18 cellular contexts compared by ENCODE assay signal in the genomic region with DNA sequence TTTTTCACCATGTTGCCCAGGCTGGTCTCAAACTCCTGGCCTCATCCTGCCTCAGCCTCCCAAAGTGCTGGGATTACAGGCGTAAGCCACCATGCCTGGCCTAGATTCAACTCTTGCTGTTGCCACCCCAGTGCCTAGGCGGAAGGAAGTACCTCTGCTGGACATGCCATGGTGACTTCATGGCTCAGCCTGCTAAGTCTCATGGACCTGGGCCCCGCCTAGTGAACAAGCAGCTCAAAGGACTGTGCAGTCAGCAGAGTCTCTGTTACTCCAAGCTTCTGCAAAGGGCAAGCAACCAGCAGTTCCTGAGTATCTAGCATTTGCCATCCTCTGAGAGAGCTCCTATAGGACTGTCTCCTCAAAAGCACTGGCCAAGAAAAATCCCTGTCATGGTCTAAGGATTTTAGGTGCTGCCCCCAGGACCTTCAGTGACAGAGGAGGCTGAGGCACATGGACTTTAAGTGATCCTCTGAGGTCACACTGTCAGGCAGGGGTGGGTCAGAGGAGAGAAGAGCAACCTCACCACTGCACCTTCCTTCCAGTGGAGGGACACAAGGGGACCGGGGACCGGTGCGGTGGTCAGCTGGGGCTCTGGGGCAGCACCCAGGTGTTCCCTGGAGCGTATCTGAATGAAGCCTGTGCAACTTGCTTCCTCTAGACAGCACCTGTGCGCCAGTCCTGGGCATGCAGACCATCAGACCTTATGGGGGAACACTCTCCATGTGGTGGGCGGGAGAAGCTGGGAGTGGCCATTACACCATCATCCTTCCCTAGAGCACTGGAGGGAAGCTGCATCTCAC.
"Had no signal": no experiment of that assay in that cellular context is flagged by ENCODE, and none has a peak within 500 bp of the region (broad histone marks: within the 10 kb centered on the region; RNA-seq: fewer than 3 reads in every experiment).

No MANE protein-coding gene starts in this region.

- DNase-seq: activated CD4-positive, alpha-beta T cell treated with anti-CD3 and anti-CD28 coated beads, Interleukin-2, amount 10 ng/mL, durations not matched to agents 7 days and 5 days; activated CD8-positive, alpha-beta memory T cell treated with anti-CD3 and anti-CD28 coated beads for 24 hours; activated naive CD4-positive, alpha-beta T cell treated with Interleukin-2 at 50 U/mL for 16 hours; esophagus squamous epithelium; foreskin fibroblast; glutamatergic neuron; hypothalamus; kidney glomerular epithelial cell; ovary; sigmoid colon; stimulated activated CD4-positive, alpha-beta T cell treated with anti-CD3 and anti-CD28 coated beads, Interleukin-12 subunit alpha, Interleukin-12 subunit beta, amount 100 ng/mL, for 4 hours; stimulated activated CD4-positive, alpha-beta T cell treated with anti-CD3 and anti-CD28 coated beads, Interleukin-2, amount 100 ng/mL, for 24 hours; stimulated activated naive CD4-positive, alpha-beta T cell; SW 1271; uterus had no signal

- H3K27ac ChIP-seq: cardiac muscle cell, esophagus squamous epithelium, ovary, sigmoid colon, tibial nerve, uterus had no signal

- H3K9me3 Mint-ChIP-seq: activated CD4-positive, alpha-beta T cell treated with anti-CD3 and anti-CD28 coated beads, Interleukin-2, amount 10 ng/mL, durations not matched to agents 7 days and 5 days; neural crest cell had no signal

- H3K27me3 ChIP-seq: cardiac muscle cell, esophagus squamous epithelium, ovary, sigmoid colon, tibial nerve, uterus had no signal

- H3K36me3 ChIP-seq: ovary, uterus had no signal

- H3K4me3 Mint-ChIP-seq: activated CD4-positive, alpha-beta T cell treated with anti-CD3 and anti-CD28 coated beads, Interleukin-2, amount 10 ng/mL, durations not matched to agents 7 days and 5 days; neural crest cell had no signal

- H3K4me3 ChIP-seq: cardiac muscle cell, esophagus squamous epithelium, ovary, sigmoid colon, tibial nerve, uterus had no signal

- H3K27me3 Mint-ChIP-seq: activated CD4-positive, alpha-beta T cell treated with anti-CD3 and anti-CD28 coated beads, Interleukin-2, amount 10 ng/mL, durations not matched to agents 7 days and 5 days had no signal

- H3K4me1 Mint-ChIP-seq: activated CD4-positive, alpha-beta T cell treated with anti-CD3 and anti-CD28 coated beads, Interleukin-2, amount 10 ng/mL, durations not matched to agents 7 days and 5 days had no signal

- H3K4me1 ChIP-seq: sigmoid colon, uterus had no signal

- H3K9me3 ChIP-seq: esophagus squamous epithelium, ovary, sigmoid colon, tibial nerve, uterus had no signal
